In the genomic region with DNA sequence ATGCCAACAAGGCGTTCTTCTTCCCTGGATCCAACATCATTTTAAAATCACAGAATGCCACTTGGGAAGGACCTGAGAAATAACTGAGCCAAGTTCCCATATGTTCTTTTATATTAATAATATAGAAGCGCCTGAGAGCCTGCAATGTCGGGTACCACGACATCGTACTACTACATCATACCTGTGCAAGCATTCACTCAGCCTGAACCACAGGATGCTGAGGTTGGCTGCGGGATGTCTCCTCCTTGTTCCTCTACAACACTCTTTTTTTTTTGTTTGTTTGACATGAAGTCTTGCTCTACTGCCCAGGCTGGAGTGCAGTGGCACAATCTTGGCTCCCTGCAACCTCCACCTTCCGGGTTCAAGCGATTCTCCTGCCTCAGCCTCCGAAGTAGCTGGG, we compare ENCODE assay signal across 20 cellular contexts. TPM values are rescaled to one million over a fixed set of nuclear protein-coding genes. Genes with fewer than 3 reads are reported as not detected.
DNase-seq lines count a peak whose midpoint lies in the region; ATAC-seq and TF ChIP-seq lines count a peak whose summit lies in the region.
"Had no signal": no experiment of that assay in that cellular context is flagged by ENCODE, and none has a peak within 500 bp of the region (broad histone marks: within the 10 kb centered on the region; RNA-seq: fewer than 3 reads in every experiment).

No MANE protein-coding gene starts in this region.

- H3K4me3 ChIP-seq in mucosa of rectum (ENCODE audit: low read length in 2 of 2) = no peak overlapping the region
- no peak overlapping the region for H3K4me3 ChIP-seq in osteoblast (ENCODE audit: insufficient read depth, low read length)
- H3K4me3 ChIP-seq: A549; BLaER1 treated with 17β-estradiol and CSF1 and Interleukin-3, amounts not matched to agents 10 nM and 100 nM had no signal

- no peak for ATAC-seq in HG03159 (IDR thresholded peaks at IDR 0.05; ENCODE audit: unreplicated experiment)
- ATAC-seq: CD8-positive, alpha-beta T cell had no signal

- CTCF ChIA-PET in activated naive CD4-positive, alpha-beta T cell treated with anti-CD3 and anti-CD28 coated beads, Interleukin-2, amount 10 ng/mL, durations not matched to agents 7 days and 5 days (lab: Charles Lee) = no interaction called here

- H3K4me2 ChIP-seq in osteoblast (ENCODE audit: insufficient read depth, low read length) = no peak overlapping the region
- H3K4me2 ChIP-seq: A549 had no signal

- H3K36me3 Mint-ChIP-seq in activated naive CD4-positive, alpha-beta T cell treated with anti-CD3 and anti-CD28 coated beads, Interleukin-2, amount 10 ng/mL, durations not matched to agents 7 days and 5 days = no peaks in the 10 kb centered on the region
- H3K36me3 Mint-ChIP-seq in type B pancreatic cell = no peaks in the 10 kb centered on the region
- H3K36me3 Mint-ChIP-seq: CD8-positive, alpha-beta T cell had no signal

- no peak overlapping the region for H2AFZ ChIP-seq in osteoblast (ENCODE audit: low read length)

- H4K20me1 ChIP-seq in osteoblast (ENCODE audit: insufficient read depth, low read length) = no peaks in the 10 kb centered on the region
- H4K20me1 ChIP-seq: BLaER1 treated with 17β-estradiol and CSF1 and Interleukin-3, amounts not matched to agents 10 nM and 100 nM had no signal

- no peaks in the 10 kb centered on the region for H3K9me3 Mint-ChIP-seq in activated naive CD4-positive, alpha-beta T cell treated with anti-CD3 and anti-CD28 coated beads, Interleukin-2, amount 10 ng/mL, durations not matched to agents 7 days and 5 days
- H3K9me3 Mint-ChIP-seq in type B pancreatic cell = no peaks in the 10 kb centered on the region
- H3K9me3 Mint-ChIP-seq: CD4-positive, alpha-beta T cell; CD8-positive, alpha-beta T cell had no signal

- H3K36me3 ChIP-seq in mucosa of rectum (ENCODE audit: control insufficient read depth in 2 of 2, insufficient read depth in 2 of 2, low read length in 2 of 2) = no peaks in the 10 kb centered on the region
- no peaks in the 10 kb centered on the region for H3K36me3 ChIP-seq in osteoblast (ENCODE audit: insufficient read depth, low read length)
- H3K36me3 ChIP-seq: BLaER1 treated with 17β-estradiol and CSF1 and Interleukin-3, amounts not matched to agents 10 nM and 100 nM had no signal

- TF ChIP-seq CTCF in osteoblast (IDR thresholded peaks at IDR 0.05; ENCODE audit: extremely low read depth, low read depth, low read length) (no peak), type B pancreatic cell (conservative IDR thresholded peaks at IDR 0.05) (no peak)

- no peaks in the 10 kb centered on the region for H3K9me3 ChIP-seq in mucosa of rectum (ENCODE audit: control insufficient read depth in 2 of 2, low read length in 2 of 2)
- H3K9me3 ChIP-seq in osteoblast (ENCODE audit: low read depth, low read length) = no peaks in the 10 kb centered on the region
- H3K9me3 ChIP-seq: A549; BLaER1 treated with 17β-estradiol and CSF1 and Interleukin-3, amounts not matched to agents 10 nM and 100 nM; Caco-2 had no signal

- peaks cover 36% of the 10 kb centered on the region for H3K4me1 Mint-ChIP-seq in activated naive CD4-positive, alpha-beta T cell treated with anti-CD3 and anti-CD28 coated beads, Interleukin-2, amount 10 ng/mL, durations not matched to agents 7 days and 5 days
- peaks cover 16% of the 10 kb centered on the region for H3K4me1 Mint-ChIP-seq in type B pancreatic cell (ENCODE audit: unreplicated experiment)

- H3K27ac Mint-ChIP-seq in activated naive CD4-positive, alpha-beta T cell treated with anti-CD3 and anti-CD28 coated beads, Interleukin-2, amount 10 ng/mL, durations not matched to agents 7 days and 5 days = no peak overlapping the region
- H3K27ac Mint-ChIP-seq in type B pancreatic cell = no peak overlapping the region
- H3K27ac Mint-ChIP-seq: B cell; CD4-positive, alpha-beta T cell; CD8-positive, alpha-beta T cell had no signal

- H3K9ac ChIP-seq in mucosa of rectum (ENCODE audit: low read depth in 1 of 2, low read length in 2 of 2) = peak overlapping the region in 1 of 2 donors; percentile 5
- H3K9ac ChIP-seq: BLaER1 treated with 17β-estradiol and CSF1 and Interleukin-3, amounts not matched to agents 10 nM and 100 nM had no signal

- peaks cover 28 to 37% of the 10 kb centered on the region in 2 donors for H3K4me1 ChIP-seq in mucosa of rectum (ENCODE audit: control insufficient read depth in 2 of 2, insufficient read depth in 2 of 2, low read length in 2 of 2)
- H3K4me1 ChIP-seq in osteoblast (ENCODE audit: insufficient read depth, low read length) = no peaks in the 10 kb centered on the region

- peak; percentile 47 for DNase-seq in activated naive CD4-positive, alpha-beta T cell treated with anti-CD3 and anti-CD28 coated beads, Interleukin-2, amount 10 ng/mL, durations not matched to agents 7 days and 5 days
- DNase-seq in activated naive CD4-positive, alpha-beta T cell treated with Interleukin-2 at 50 U/mL for 16 hours = no peak
- DNase-seq in osteoblast (ENCODE audit: insufficient read length, low spot score, missing footprints) (peak; percentile 50), occipital lobe (lab: John Stamatoyannopoulos, UW) (no peak), type B pancreatic cell (ENCODE audit: extremely low spot score, unreplicated experiment) (no peak)
- DNase-seq: AML-193; Calu3; CD4-positive, alpha-beta T cell; DMS79 treated with DMSO at 0.1 percent for 48 hours; GF-D8 had no signal

- no peak overlapping the region for H3K4me3 Mint-ChIP-seq in activated naive CD4-positive, alpha-beta T cell treated with anti-CD3 and anti-CD28 coated beads, Interleukin-2, amount 10 ng/mL, durations not matched to agents 7 days and 5 days
- H3K4me3 Mint-ChIP-seq in type B pancreatic cell = no peak overlapping the region
- H3K4me3 Mint-ChIP-seq: B cell; CD4-positive, alpha-beta T cell; CD8-positive, alpha-beta T cell had no signal

- peak overlapping the region; percentile 88 to 92 for H3K27ac ChIP-seq in mucosa of rectum (ENCODE audit: low read depth in 2 of 2, low read length in 2 of 2)
- no peak overlapping the region for H3K27ac ChIP-seq in osteoblast (ENCODE audit: low read depth, low read length)
- H3K27ac ChIP-seq: 22Rv1; A549; BLaER1 treated with 17β-estradiol and CSF1 and Interleukin-3, amounts not matched to agents 10 nM and 100 nM; C4-2B had no signal

- H3K27me3 Mint-ChIP-seq in activated naive CD4-positive, alpha-beta T cell treated with anti-CD3 and anti-CD28 coated beads, Interleukin-2, amount 10 ng/mL, durations not matched to agents 7 days and 5 days = peaks cover 81% of the 10 kb centered on the region
- H3K27me3 Mint-ChIP-seq in type B pancreatic cell = peaks cover 34% of the 10 kb centered on the region

- peaks cover 6 to 7% of the 10 kb centered on the region in 2 donors for H3K27me3 ChIP-seq in mucosa of rectum (ENCODE audit: control insufficient read depth in 2 of 2, insufficient read depth in 2 of 2, low read length in 2 of 2)
- H3K27me3 ChIP-seq in osteoblast (ENCODE audit: insufficient read depth, low read length) = peaks cover 59% of the 10 kb centered on the region

- no peaks in the 10 kb centered on the region for H3K79me2 ChIP-seq in osteoblast (ENCODE audit: insufficient read depth, low read length)

RNA-seq across cellular contexts. Expression of gene ATP2C2, which starts 2.1 kb away (rescaled TPM):
- total RNA-seq in osteoblast (not detected in 2 replicates), occipital lobe (7.0 TPM), type B pancreatic cell (ENCODE audit: low replicate concordance) (12.2 and 19.3 TPM in 2 replicates)
- total RNA-seq: A172; B cell; CD4-positive, alpha-beta T cell; CD8-positive, alpha-beta T cell had no signal

Comparison
In these comparisons a context has a peak if more than half of its experiments do, and no peak if none do; other contexts are left out.
1. DNase-seq: peak in activated naive CD4-positive, alpha-beta T cell treated with anti-CD3 and anti-CD28 coated beads, Interleukin-2, amount 10 ng/mL, durations not matched to agents 7 days and 5 days (single experiment) and osteoblast (single experiment); none in activated naive CD4-positive, alpha-beta T cell treated with Interleukin-2 at 50 U/mL for 16 hours (single experiment), occipital lobe (single experiment) and type B pancreatic cell (single experiment).